Comparison of ENCODE assay signal across 1 cellular context in genomic region chr3:115766587-115767492, GRCh38.
TF ChIP-seq lines count a peak whose summit lies in the region.

No MANE protein-coding gene starts in this region.

TF ChIP-seq in WTC11, 78 proteins besides CTCF, POLR2A, EP300 and RAD21 (continued from another document):
- TF ChIP-seq, protein P1, sequence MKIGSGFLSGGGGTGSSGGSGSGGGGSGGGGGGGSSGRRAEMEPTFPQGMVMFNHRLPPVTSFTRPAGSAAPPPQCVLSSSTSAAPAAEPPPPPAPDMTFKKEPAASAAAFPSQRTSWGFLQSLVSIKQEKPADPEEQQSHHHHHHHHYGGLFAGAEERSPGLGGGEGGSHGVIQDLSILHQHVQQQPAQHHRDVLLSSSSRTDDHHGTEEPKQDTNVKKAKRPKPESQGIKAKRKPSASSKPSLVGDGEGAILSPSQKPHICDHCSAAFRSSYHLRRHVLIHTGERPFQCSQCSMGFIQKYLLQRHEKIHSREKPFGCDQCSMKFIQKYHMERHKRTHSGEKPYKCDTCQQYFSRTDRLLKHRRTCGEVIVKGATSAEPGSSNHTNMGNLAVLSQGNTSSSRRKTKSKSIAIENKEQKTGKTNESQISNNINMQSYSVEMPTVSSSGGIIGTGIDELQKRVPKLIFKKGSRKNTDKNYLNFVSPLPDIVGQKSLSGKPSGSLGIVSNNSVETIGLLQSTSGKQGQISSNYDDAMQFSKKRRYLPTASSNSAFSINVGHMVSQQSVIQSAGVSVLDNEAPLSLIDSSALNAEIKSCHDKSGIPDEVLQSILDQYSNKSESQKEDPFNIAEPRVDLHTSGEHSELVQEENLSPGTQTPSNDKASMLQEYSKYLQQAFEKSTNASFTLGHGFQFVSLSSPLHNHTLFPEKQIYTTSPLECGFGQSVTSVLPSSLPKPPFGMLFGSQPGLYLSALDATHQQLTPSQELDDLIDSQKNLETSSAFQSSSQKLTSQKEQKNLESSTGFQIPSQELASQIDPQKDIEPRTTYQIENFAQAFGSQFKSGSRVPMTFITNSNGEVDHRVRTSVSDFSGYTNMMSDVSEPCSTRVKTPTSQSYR (CRISPR knock-in tag; IDR thresholded peaks at IDR 0.05) = no peak
- no peak for TF ChIP-seq NFYB (CRISPR knock-in tag; conservative IDR thresholded peaks at IDR 0.05; ENCODE audit: low read depth)
TF ChIP-seq in WTC11: peak in this region for 0.
